In the genomic region with DNA sequence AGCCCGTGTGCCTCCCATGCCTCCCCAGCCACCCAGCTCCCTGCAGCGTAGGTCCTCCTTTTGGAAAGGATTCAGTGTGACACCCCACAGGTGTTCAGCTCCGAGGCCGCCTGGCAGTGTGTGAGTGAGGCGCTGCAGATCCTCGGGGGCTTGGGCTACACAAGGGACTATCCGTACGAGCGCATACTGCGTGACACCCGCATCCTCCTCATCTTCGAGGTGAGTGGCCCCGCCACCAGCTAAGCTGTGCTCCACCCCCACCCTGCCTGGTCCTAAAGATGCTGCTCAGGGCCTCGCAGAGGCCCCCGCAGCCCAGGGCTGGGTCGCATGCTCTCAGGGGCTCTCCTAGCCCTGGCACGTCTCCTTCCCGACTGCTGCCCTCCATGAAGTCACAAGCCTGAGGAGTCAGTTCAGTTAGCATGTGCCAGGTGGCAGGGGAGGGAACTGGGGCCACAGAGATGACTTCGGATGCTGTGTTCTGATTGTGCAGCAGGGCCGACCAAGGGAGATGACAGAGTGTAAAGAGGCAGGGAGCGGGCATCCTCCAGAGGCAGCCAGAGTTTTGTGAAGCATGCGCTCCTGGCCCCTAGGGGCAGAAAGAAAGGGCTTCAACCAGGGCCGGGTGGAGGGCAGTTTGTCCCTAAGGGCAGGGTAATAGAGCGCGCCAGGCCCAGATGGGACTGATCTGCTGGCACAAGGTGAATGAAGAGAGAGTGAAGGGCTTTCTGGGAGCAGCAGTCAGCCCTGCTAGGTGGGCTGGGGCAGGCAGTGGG, we compare ENCODE assay signal across 19 cellular contexts.
"Had no signal": no experiment of that assay in that cellular context is flagged by ENCODE, and none has a peak within 500 bp of the region (broad histone marks: within the 10 kb centered on the region; RNA-seq: fewer than 3 reads in every experiment).

No MANE protein-coding gene starts in this region.

- H3K27me3 Mint-ChIP-seq: activated B cell treated with CpG ODN at 0.5 μM for 24 hours; activated CD4-positive, alpha-beta T cell treated with anti-CD3 and anti-CD28 coated beads for 36 hours; effector memory CD8-positive, alpha-beta T cell; memory B cell; stimulated activated naive B cell treated with anti-CD40 and anti-IgM and Interleukin-4, amounts not matched to agents 10 μg/mL and 1 μg/mL and 100 μg/mL, for 72 hours had no signal

- H3K27ac Mint-ChIP-seq: activated B cell treated with CpG ODN at 0.5 μM for 24 hours; activated CD4-positive, alpha-beta T cell treated with anti-CD3 and anti-CD28 coated beads for 36 hours; memory B cell; nephron had no signal

- H3K9me3 ChIP-seq: body of pancreas, heart right ventricle, right lobe of liver, SJSA1, upper lobe of left lung had no signal

- H3K27ac ChIP-seq: body of pancreas, heart right ventricle, parathyroid adenoma, right lobe of liver, SJSA1, upper lobe of left lung had no signal

- H3K4me3 Mint-ChIP-seq: activated B cell treated with CpG ODN at 0.5 μM for 24 hours; activated CD4-positive, alpha-beta T cell treated with anti-CD3 and anti-CD28 coated beads for 36 hours; effector memory CD8-positive, alpha-beta T cell; memory B cell; nephron had no signal

- H3K9me3 Mint-ChIP-seq: activated B cell treated with CpG ODN at 0.5 μM for 24 hours; effector memory CD8-positive, alpha-beta T cell; memory B cell; nephron; stimulated activated naive B cell treated with anti-CD40 and anti-IgM and Interleukin-4, amounts not matched to agents 10 μg/mL and 1 μg/mL and 100 μg/mL, for 72 hours had no signal

- DNase-seq: activated B cell treated with CpG ODN at 0.5 μM for 24 hours; activated CD4-positive, alpha-beta T cell treated with anti-CD3 and anti-CD28 coated beads for 36 hours; activated CD4-positive, alpha-beta T cell treated with anti-CD3 and anti-CD28 coated beads, Interleukin-2, amount 50 U/mL, for 48 hours; anterior cingulate cortex; body of pancreas; dorsolateral prefrontal cortex; effector memory CD8-positive, alpha-beta T cell; heart right ventricle; islet precursor cell; left cardiac atrium; stimulated activated CD4-positive, alpha-beta T cell treated with anti-CD3 and anti-CD28 coated beads, Interleukin-15, amount 100 ng/mL, for 24 hours; stimulated activated naive B cell treated with anti-CD40 and anti-IgM and Interleukin-4, amounts not matched to agents 10 μg/mL and 1 μg/mL and 100 μg/mL, for 72 hours; upper lobe of left lung had no signal

- H3K4me3 ChIP-seq: body of pancreas, dorsolateral prefrontal cortex, heart right ventricle, right lobe of liver, SJSA1, smooth muscle cell, upper lobe of left lung had no signal

- ATAC-seq: activated CD4-positive, alpha-beta T cell treated with anti-CD3 and anti-CD28 coated beads for 36 hours; body of pancreas; effector memory CD8-positive, alpha-beta T cell; heart right ventricle; left cardiac atrium; right lobe of liver; stimulated activated naive B cell treated with anti-CD40 and anti-IgM and Interleukin-4, amounts not matched to agents 10 μg/mL and 1 μg/mL and 100 μg/mL, for 72 hours had no signal

- H3K4me1 Mint-ChIP-seq: activated B cell treated with CpG ODN at 0.5 μM for 24 hours; activated CD4-positive, alpha-beta T cell treated with anti-CD3 and anti-CD28 coated beads for 36 hours; memory B cell; nephron had no signal
